8 cellular contexts compared by ENCODE assay signal in genomic region chr4:175953960-175954521, GRCh38.
DNase-seq lines count a peak whose midpoint lies in the region; ATAC-seq, FAIRE-seq and TF ChIP-seq lines count a peak whose summit lies in the region.

No MANE protein-coding gene starts in this region.

- peak; percentile 97 for ATAC-seq in GM19328 (IDR thresholded peaks at IDR 0.05; ENCODE audit: unreplicated experiment)
- ATAC-seq in HG03025 (IDR thresholded peaks at IDR 0.05; ENCODE audit: low FRiP score, unreplicated experiment): peak; percentile 89

- H3K9ac ChIP-seq in kidney (ENCODE audit: low read length in 2 of 2): no peak overlapping the region

- in situ Hi-C loops in SK-MEL-5 (cut with HindIII; ENCODE audit: low pct_unique_long_range_greater_than_20kb, low sequenced_read_pairs): no loop called here

- H3K36me3 ChIP-seq in esophagus squamous epithelium (no peaks in the 10 kb centered on the region), kidney (ENCODE audit: control insufficient read depth in 1 of 2, insufficient read depth in 2 of 2, low read length in 2 of 2) (no peaks in the 10 kb centered on the region)

- no peaks in the 10 kb centered on the region for H3K4me1 ChIP-seq in esophagus squamous epithelium
- H3K4me1 ChIP-seq in kidney (ENCODE audit: control insufficient read depth in 1 of 2, insufficient read depth in 1 of 2, low read depth in 1 of 2, low read length in 2 of 2): no peaks in the 10 kb centered on the region

- TF ChIP-seq POLR2A in erythroblast (IDR thresholded peaks at IDR 0.05; ENCODE audit: low read length) (no peak), esophagus squamous epithelium (IDR thresholded peaks at IDR 0.05) (no peak)

- H3K4me3 ChIP-seq in esophagus squamous epithelium (no peak overlapping the region), kidney (ENCODE audit: low read length in 2 of 2) (no peak overlapping the region)

- WGBS in esophagus squamous epithelium, 2 donors: 65 to 84% methylated on average over 4 to 5 of the region's 5 CpGs

- intact Hi-C loops in esophagus squamous epithelium (cut with DNase I) (no loop called here), kidney (cut with DNase I) (no loop called here)

- no peak for FAIRE-seq in kidney (lab: Jason Lieb, UNC)

- H3K9me3 ChIP-seq in esophagus squamous epithelium: no peaks in the 10 kb centered on the region
- H3K9me3 ChIP-seq in kidney (ENCODE audit: control insufficient read depth in 1 of 2, low read length in 2 of 2): no peaks in the 10 kb centered on the region

- H3K27ac ChIP-seq in esophagus squamous epithelium: no peak overlapping the region
- no peak overlapping the region for H3K27ac ChIP-seq in kidney (ENCODE audit: low read depth in 2 of 2, low read length in 2 of 2)

- DNase-seq in D341Med (ENCODE audit: low spot score) (peak; percentile 36), SK-MEL-5 (ENCODE audit: low read depth, low spot score) (peak; percentile 57), erythroblast (lab: John Stamatoyannopoulos, UW) (no peak), esophagus squamous epithelium (lab: John Stamatoyannopoulos, UW) (no peak), kidney (no peak), GM19240 (ENCODE audit: insufficient read length, low spot score) (no peak)

- TF ChIP-seq CTCF in esophagus squamous epithelium (IDR thresholded peaks at IDR 0.05) (no peak), kidney (IDR thresholded peaks at IDR 0.05; ENCODE audit: borderline replicate concordance, extremely low read depth, insufficient read depth) (no peak)

- H3K27me3 ChIP-seq in esophagus squamous epithelium: no peaks in the 10 kb centered on the region

Comparison
In these comparisons a context has a peak if more than half of its experiments do, and no peak if none do; other contexts are left out.
1. DNase-seq: peak in D341Med (single experiment) and SK-MEL-5 (single experiment); none in erythroblast (0 of 2), esophagus squamous epithelium (single experiment), kidney (single experiment) and GM19240 (single experiment).